ENCODE assay signal across 8 cellular contexts in the genomic region with DNA sequence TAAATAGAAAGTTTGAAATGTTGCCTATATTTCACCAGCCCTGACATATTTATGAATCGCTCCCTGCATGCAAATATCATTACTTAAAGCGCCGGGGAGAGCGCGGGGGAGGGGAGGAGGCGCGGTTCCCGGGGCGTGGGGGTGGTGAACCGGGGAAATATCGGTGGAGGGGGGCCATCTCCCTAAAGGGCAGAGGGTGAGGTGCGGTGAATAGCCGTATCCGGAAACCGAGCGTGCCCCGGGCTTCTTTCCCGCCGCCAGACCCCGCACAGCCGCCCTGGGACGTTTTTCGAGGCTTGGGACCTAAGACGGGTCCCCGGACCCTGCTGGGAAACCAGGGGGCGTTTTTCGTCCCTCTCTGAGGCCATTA. TPM values are rescaled to one million over a fixed set of nuclear protein-coding genes. Genes with fewer than 3 reads are reported as not detected.
A peak's percentile ranks its signal among the peaks of the same experiment; 100 is the strongest.
DNase-seq lines count a peak whose midpoint lies in the region; ATAC-seq and TF ChIP-seq lines count a peak whose summit lies in the region.

No MANE protein-coding gene starts in this region.

- H3K27me3 ChIP-seq in cardiac muscle cell (peaks cover 64% of the 10 kb centered on the region), vagina (no peaks in the 10 kb centered on the region)

- H3K4me1 Mint-ChIP-seq in mesothelial cell of epicardium: peaks cover 39% of the 10 kb centered on the region

- intact Hi-C loops in Right ventricle myocardium superior (cut with DNase I) (loop anchor here (10.0 kb wide), 2 partner anchors 366 to 896 kb away; no protein-coding TSS in a partner anchor), vagina (cut with DNase I) (loop anchor here (5.0 to 10.0 kb wide), 3 partner anchors 134 to 496 kb away; no protein-coding TSS in a partner anchor)

- H3K4me1 ChIP-seq in cardiac muscle cell (ENCODE audit: low read depth) (peaks cover 8% of the 10 kb centered on the region), vagina (peaks cover 53% of the 10 kb centered on the region)

- no peaks in the 10 kb centered on the region for H3K36me3 Mint-ChIP-seq in mesothelial cell of epicardium

- TF ChIP-seq POLR2A in vagina (IDR thresholded peaks at IDR 0.05): no peak

- peak overlapping the region; percentile 78 for H3K4me3 Mint-ChIP-seq in mesothelial cell of epicardium

- TF ChIP-seq CTCF in cardiac muscle cell (IDR thresholded peaks at IDR 0.05; ENCODE audit: low read depth, low read length) (no peak), mesothelial cell of epicardium (IDR thresholded peaks at IDR 0.05; ENCODE audit: unreplicated experiment) (no peak), vagina (IDR thresholded peaks at IDR 0.05) (no peak), GM10266 (IDR thresholded peaks at IDR 0.05; ENCODE audit: control insufficient read depth, insufficient read depth, low read depth, missing control alignments) (no peak)

- peak overlapping the region; percentile 79 for H3K27ac Mint-ChIP-seq in mesothelial cell of epicardium

- H3K9me3 Mint-ChIP-seq in mesothelial cell of epicardium: no peaks in the 10 kb centered on the region

- H3K27ac ChIP-seq in cardiac muscle cell (peak overlapping the region; percentile 46), caudate nucleus (ENCODE audit: low read depth, low read length) (peak overlapping the region; percentile 44), vagina (peak overlapping the region; percentile 87)

- ATAC-seq in Right ventricle myocardium superior (ENCODE audit: poor library complexity) (no peak), GM21576 (IDR thresholded peaks at IDR 0.05; ENCODE audit: unreplicated experiment) (no peak)

- no peaks in the 10 kb centered on the region for H3K36me3 ChIP-seq in cardiac muscle cell
- H3K36me3 ChIP-seq in vagina: no peaks in the 10 kb centered on the region

- H3K9me3 ChIP-seq in cardiac muscle cell (ENCODE audit: low read depth): no peaks in the 10 kb centered on the region
- H3K9me3 ChIP-seq in vagina: no peaks in the 10 kb centered on the region

- peaks cover 33% of the 10 kb centered on the region for H3K27me3 Mint-ChIP-seq in mesothelial cell of epicardium (ENCODE audit: low read depth)

- H3K4me3 ChIP-seq in cardiac muscle cell: peak overlapping the region; percentile 71
- H3K4me3 ChIP-seq in vagina: peak overlapping the region; percentile 73 to 82

- DNase-seq in cardiac muscle cell (ENCODE audit: low read depth in 1 of 2, low spot score in 1 of 2): peak in 1 of 2 donors; percentile 38
- DNase-seq in Right ventricle myocardium superior: no peak
- peak in 8 of 61 donors; percentile 13 to 40 (median 22) for DNase-seq in caudate nucleus (lab: John Stamatoyannopoulos, UW)
- DNase-seq in mesothelial cell of epicardium (ENCODE audit: low spot score in 2 of 2, unreplicated experiment in 2 of 2): peak in 1 of 2 experiments; percentile 58
- DNase-seq in vagina (ENCODE audit: extremely low spot score in 2 of 2): no peak
- DNase-seq in GM10266 (ENCODE audit: extremely low spot score): no peak
- DNase-seq in pons (ENCODE audit: low spot score): no peak

RNA-seq across cellular contexts. Expression of gene ZNF503, which starts 6.9 kb away (rescaled TPM):
- 110 and 124 TPM in 2 replicates for total RNA-seq in cardiac muscle cell
- 37.3 and 41.8 TPM in 2 replicates for polyA plus RNA-seq in cardiac muscle cell
- 6.8 TPM for total RNA-seq in Right ventricle myocardium superior
- 58.0 to 59.9 TPM (median 58.3 TPM) in 3 replicates for total RNA-seq in mesothelial cell of epicardium
- 24.6 TPM for total RNA-seq in vagina

RNA-seq across cellular contexts. Expression of gene LRMDA, which starts 22.9 kb away (rescaled TPM):
- total RNA-seq in cardiac muscle cell (3.0 and 6.2 TPM in 2 replicates), Right ventricle myocardium superior (26.3 TPM), mesothelial cell of epicardium (2.0 to 3.3 TPM (median 2.7 TPM) in 3 replicates), vagina (22.6 TPM)
- polyA plus RNA-seq in cardiac muscle cell: 11.7 and 29.3 TPM in 2 replicates
